Comparison of ENCODE assay signal across 27 cellular contexts in genomic region chr9:116924462-116925110, GRCh38.
"Had no signal": no experiment of that assay in that cellular context is flagged by ENCODE, and none has a peak within 500 bp of the region (broad histone marks: within the 10 kb centered on the region; RNA-seq: fewer than 3 reads in every experiment).

No MANE protein-coding gene starts in this region.

- FAIRE-seq: endometrium had no signal

- H3K27ac Mint-ChIP-seq: effector memory CD8-positive, alpha-beta T cell; naive thymus-derived CD8-positive, alpha-beta T cell; nephron progenitor cell; stimulated activated naive CD8-positive, alpha-beta T cell treated with anti-CD3 and anti-CD28 coated beads, Interleukin-15, amount 100 ng/mL, for 72 hours had no signal

- H3K9me3 ChIP-seq: esophagus squamous epithelium, gastrocnemius medialis, heart left ventricle, lower lobe of right lung, prostate gland, right atrium auricular region, suprapubic skin, transverse colon, upper lobe of right lung, uterus had no signal

- H3K4me1 Mint-ChIP-seq: naive thymus-derived CD8-positive, alpha-beta T cell; nephron progenitor cell; stimulated activated naive CD8-positive, alpha-beta T cell treated with anti-CD3 and anti-CD28 coated beads, Interleukin-15, amount 100 ng/mL, for 72 hours had no signal

- H3K36me3 ChIP-seq: esophagus squamous epithelium, gastrocnemius medialis, heart left ventricle, lower lobe of right lung, prostate gland, right atrium auricular region, suprapubic skin, transverse colon, upper lobe of right lung, uterus had no signal

- H3K36me3 Mint-ChIP-seq: naive thymus-derived CD8-positive, alpha-beta T cell had no signal

- H3K4me3 Mint-ChIP-seq: effector memory CD8-positive, alpha-beta T cell; naive thymus-derived CD8-positive, alpha-beta T cell; nephron progenitor cell; stimulated activated naive CD8-positive, alpha-beta T cell treated with anti-CD3 and anti-CD28 coated beads, Interleukin-15, amount 100 ng/mL, for 72 hours had no signal

- H3K4me3 ChIP-seq: esophagus squamous epithelium, gastrocnemius medialis, heart left ventricle, hepatocyte, lower lobe of right lung, prostate gland, right atrium auricular region, smooth muscle cell, suprapubic skin, transverse colon, upper lobe of right lung, uterus had no signal

- DNase-seq: cortex of kidney; effector memory CD8-positive, alpha-beta T cell; erythroblast; esophagus squamous epithelium; gastrocnemius medialis; heart left ventricle; left ventricle myocardium superior; lower lobe of right lung; naive thymus-derived CD8-positive, alpha-beta T cell; nephron progenitor cell; nucleus accumbens; stimulated activated CD4-positive, alpha-beta T cell treated with anti-CD3 and anti-CD28 coated beads, Interleukin-12 subunit alpha, Interleukin-12 subunit beta, amount 100 ng/mL, for 4 hours; stimulated activated CD4-positive, alpha-beta T cell treated with anti-CD3 and anti-CD28 coated beads, Interleukin-1b, Interleukin-23, amount 100 ng/mL, for 48 hours; stimulated activated CD4-positive, alpha-beta T cell treated with anti-CD3 and anti-CD28 coated beads, Interleukin-4, amount 100 ng/mL, for 1 hour; stimulated activated CD8-positive, alpha-beta memory T cell treated with anti-CD3 and anti-CD28 coated beads, Interleukin-4, amount 100 ng/mL, for 48 hours; stimulated activated naive CD4-positive, alpha-beta T cell; stimulated activated naive CD8-positive, alpha-beta T cell treated with anti-CD3 and anti-CD28 coated beads, Interleukin-15, amount 100 ng/mL, for 72 hours; transverse colon; upper lobe of right lung; uterus had no signal

- H3K27ac ChIP-seq: esophagus squamous epithelium, gastrocnemius medialis, heart left ventricle, hepatocyte, lower lobe of right lung, prostate gland, right atrium auricular region, suprapubic skin, transverse colon, upper lobe of right lung, uterus had no signal

- H3K9me3 Mint-ChIP-seq: effector memory CD8-positive, alpha-beta T cell; stimulated activated naive CD8-positive, alpha-beta T cell treated with anti-CD3 and anti-CD28 coated beads, Interleukin-15, amount 100 ng/mL, for 72 hours had no signal

- H3K4me1 ChIP-seq: esophagus squamous epithelium, gastrocnemius medialis, heart left ventricle, lower lobe of right lung, prostate gland, right atrium auricular region, suprapubic skin, transverse colon, upper lobe of right lung, uterus had no signal

- H3K27me3 ChIP-seq: esophagus squamous epithelium, gastrocnemius medialis, hepatocyte, right atrium auricular region, suprapubic skin, transverse colon, upper lobe of right lung, uterus had no signal

- H3K79me2 ChIP-seq: hepatocyte had no signal

- H2AFZ ChIP-seq: hepatocyte had no signal

- ATAC-seq: effector memory CD8-positive, alpha-beta T cell; gastrocnemius medialis; heart left ventricle; left ventricle myocardium superior; lower lobe of right lung; naive thymus-derived CD8-positive, alpha-beta T cell; sciatic nerve; stimulated activated naive CD8-positive, alpha-beta T cell treated with anti-CD3 and anti-CD28 coated beads, Interleukin-15, amount 100 ng/mL, for 72 hours; upper lobe of right lung had no signal

- H3K4me2 ChIP-seq: hepatocyte, smooth muscle cell had no signal

- H3K27me3 Mint-ChIP-seq: effector memory CD8-positive, alpha-beta T cell had no signal
